In genomic region chr4:39514888-39515401, GRCh38 we compare ENCODE assay signal across 1 cellular context.
TF ChIP-seq lines count a peak whose summit lies in the region.

No MANE protein-coding gene starts in this region.

TF ChIP-seq in HepG2, 621 proteins besides CTCF, POLR2A, EP300 and RAD21 (continued from another document and continues in another):
- TF ChIP-seq MAZ (IDR thresholded peaks at IDR 0.05; ENCODE audit: borderline replicate concordance, low read depth, low read length), result no peak
- 0 out of 2 replicates have a peak, but pooled peaks have one; percentile 9 for TF ChIP-seq MAZ (CRISPR knock-in tag; IDR thresholded peaks at IDR 0.05; ENCODE audit: low read depth)
- no peak for TF ChIP-seq HOXA9 (CRISPR knock-in tag; IDR thresholded peaks at IDR 0.05; ENCODE audit: borderline replicate concordance)
- peak; percentile 68 for TF ChIP-seq GATAD1 (CRISPR knock-in tag; IDR thresholded peaks at IDR 0.05)
- TF ChIP-seq REPIN1 (CRISPR knock-in tag; IDR thresholded peaks at IDR 0.05; ENCODE audit: borderline replicate concordance, low read depth), result peak; percentile 89
- TF ChIP-seq ZNF224 (CRISPR knock-in tag; IDR thresholded peaks at IDR 0.05), result no peak
- 0 out of 2 replicates have a peak, but pooled peaks have one; percentile 15 for TF ChIP-seq ZNF24 (IDR thresholded peaks at IDR 0.05)
- TF ChIP-seq, protein P1, sequence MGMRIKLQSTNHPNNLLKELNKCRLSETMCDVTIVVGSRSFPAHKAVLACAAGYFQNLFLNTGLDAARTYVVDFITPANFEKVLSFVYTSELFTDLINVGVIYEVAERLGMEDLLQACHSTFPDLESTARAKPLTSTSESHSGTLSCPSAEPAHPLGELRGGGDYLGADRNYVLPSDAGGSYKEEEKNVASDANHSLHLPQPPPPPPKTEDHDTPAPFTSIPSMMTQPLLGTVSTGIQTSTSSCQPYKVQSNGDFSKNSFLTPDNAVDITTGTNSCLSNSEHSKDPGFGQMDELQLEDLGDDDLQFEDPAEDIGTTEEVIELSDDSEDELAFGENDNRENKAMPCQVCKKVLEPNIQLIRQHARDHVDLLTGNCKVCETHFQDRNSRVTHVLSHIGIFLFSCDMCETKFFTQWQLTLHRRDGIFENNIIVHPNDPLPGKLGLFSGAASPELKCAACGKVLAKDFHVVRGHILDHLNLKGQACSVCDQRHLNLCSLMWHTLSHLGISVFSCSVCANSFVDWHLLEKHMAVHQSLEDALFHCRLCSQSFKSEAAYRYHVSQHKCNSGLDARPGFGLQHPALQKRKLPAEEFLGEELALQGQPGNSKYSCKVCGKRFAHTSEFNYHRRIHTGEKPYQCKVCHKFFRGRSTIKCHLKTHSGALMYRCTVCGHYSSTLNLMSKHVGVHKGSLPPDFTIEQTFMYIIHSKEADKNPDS (CRISPR knock-in tag; IDR thresholded peaks at IDR 0.05), result peak; percentile 98
- 0 out of 2 replicates have a peak, but pooled peaks have one; percentile 33 for TF ChIP-seq ZFY (CRISPR knock-in tag; IDR thresholded peaks at IDR 0.05)
- peak; percentile 26; the same call in 1 of the 2 replicates for TF ChIP-seq KAT7 (CRISPR knock-in tag; IDR thresholded peaks at IDR 0.05; ENCODE audit: borderline replicate concordance)
- TF ChIP-seq, protein P2, sequence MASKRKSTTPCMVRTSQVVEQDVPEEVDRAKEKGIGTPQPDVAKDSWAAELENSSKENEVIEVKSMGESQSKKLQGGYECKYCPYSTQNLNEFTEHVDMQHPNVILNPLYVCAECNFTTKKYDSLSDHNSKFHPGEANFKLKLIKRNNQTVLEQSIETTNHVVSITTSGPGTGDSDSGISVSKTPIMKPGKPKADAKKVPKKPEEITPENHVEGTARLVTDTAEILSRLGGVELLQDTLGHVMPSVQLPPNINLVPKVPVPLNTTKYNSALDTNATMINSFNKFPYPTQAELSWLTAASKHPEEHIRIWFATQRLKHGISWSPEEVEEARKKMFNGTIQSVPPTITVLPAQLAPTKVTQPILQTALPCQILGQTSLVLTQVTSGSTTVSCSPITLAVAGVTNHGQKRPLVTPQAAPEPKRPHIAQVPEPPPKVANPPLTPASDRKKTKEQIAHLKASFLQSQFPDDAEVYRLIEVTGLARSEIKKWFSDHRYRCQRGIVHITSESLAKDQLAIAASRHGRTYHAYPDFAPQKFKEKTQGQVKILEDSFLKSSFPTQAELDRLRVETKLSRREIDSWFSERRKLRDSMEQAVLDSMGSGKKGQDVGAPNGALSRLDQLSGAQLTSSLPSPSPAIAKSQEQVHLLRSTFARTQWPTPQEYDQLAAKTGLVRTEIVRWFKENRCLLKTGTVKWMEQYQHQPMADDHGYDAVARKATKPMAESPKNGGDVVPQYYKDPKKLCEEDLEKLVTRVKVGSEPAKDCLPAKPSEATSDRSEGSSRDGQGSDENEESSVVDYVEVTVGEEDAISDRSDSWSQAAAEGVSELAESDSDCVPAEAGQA (IDR thresholded peaks at IDR 0.05; ENCODE audit: low read depth), result no peak
- TF ChIP-seq, protein P2 (CRISPR knock-in tag; IDR thresholded peaks at IDR 0.05; ENCODE audit: borderline replicate concordance), result 0 out of 2 replicates have a peak, but pooled peaks have one; percentile 60
- TF ChIP-seq, protein P3, sequence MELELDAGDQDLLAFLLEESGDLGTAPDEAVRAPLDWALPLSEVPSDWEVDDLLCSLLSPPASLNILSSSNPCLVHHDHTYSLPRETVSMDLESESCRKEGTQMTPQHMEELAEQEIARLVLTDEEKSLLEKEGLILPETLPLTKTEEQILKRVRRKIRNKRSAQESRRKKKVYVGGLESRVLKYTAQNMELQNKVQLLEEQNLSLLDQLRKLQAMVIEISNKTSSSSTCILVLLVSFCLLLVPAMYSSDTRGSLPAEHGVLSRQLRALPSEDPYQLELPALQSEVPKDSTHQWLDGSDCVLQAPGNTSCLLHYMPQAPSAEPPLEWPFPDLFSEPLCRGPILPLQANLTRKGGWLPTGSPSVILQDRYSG (CRISPR knock-in tag; IDR thresholded peaks at IDR 0.05), result 0 out of 2 replicates have a peak, but pooled peaks have one; percentile 52
- TF ChIP-seq CENPT (CRISPR knock-in tag; IDR thresholded peaks at IDR 0.05; ENCODE audit: low read depth), result no peak
- no peak for TF ChIP-seq ZKSCAN5 (CRISPR knock-in tag; IDR thresholded peaks at IDR 0.05)
- TF ChIP-seq, protein P4, sequence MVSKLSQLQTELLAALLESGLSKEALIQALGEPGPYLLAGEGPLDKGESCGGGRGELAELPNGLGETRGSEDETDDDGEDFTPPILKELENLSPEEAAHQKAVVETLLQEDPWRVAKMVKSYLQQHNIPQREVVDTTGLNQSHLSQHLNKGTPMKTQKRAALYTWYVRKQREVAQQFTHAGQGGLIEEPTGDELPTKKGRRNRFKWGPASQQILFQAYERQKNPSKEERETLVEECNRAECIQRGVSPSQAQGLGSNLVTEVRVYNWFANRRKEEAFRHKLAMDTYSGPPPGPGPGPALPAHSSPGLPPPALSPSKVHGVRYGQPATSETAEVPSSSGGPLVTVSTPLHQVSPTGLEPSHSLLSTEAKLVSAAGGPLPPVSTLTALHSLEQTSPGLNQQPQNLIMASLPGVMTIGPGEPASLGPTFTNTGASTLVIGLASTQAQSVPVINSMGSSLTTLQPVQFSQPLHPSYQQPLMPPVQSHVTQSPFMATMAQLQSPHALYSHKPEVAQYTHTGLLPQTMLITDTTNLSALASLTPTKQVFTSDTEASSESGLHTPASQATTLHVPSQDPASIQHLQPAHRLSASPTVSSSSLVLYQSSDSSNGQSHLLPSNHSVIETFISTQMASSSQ (IDR thresholded peaks at IDR 0.05; ENCODE audit: low read depth), result peak; percentile 99
- TF ChIP-seq, protein P4 (CRISPR knock-in tag; IDR thresholded peaks at IDR 0.05; ENCODE audit: borderline replicate concordance), result peak; percentile 99
- peak; percentile 60; the same call in 1 of the 2 replicates for TF ChIP-seq CBX5 (CRISPR knock-in tag; IDR thresholded peaks at IDR 0.05; ENCODE audit: borderline replicate concordance)
- peak; percentile 39; the same call in 1 of the 2 replicates for TF ChIP-seq TAF1 (CRISPR knock-in tag; IDR thresholded peaks at IDR 0.05)
- TF ChIP-seq ZNF773 (CRISPR knock-in tag; IDR thresholded peaks at IDR 0.05; ENCODE audit: borderline replicate concordance), result no peak
- peak; percentile 64; the same call in 1 of the 2 replicates for TF ChIP-seq TFAP4 (IDR thresholded peaks at IDR 0.05; ENCODE audit: borderline replicate concordance, low read depth)
- TF ChIP-seq, protein P5, sequence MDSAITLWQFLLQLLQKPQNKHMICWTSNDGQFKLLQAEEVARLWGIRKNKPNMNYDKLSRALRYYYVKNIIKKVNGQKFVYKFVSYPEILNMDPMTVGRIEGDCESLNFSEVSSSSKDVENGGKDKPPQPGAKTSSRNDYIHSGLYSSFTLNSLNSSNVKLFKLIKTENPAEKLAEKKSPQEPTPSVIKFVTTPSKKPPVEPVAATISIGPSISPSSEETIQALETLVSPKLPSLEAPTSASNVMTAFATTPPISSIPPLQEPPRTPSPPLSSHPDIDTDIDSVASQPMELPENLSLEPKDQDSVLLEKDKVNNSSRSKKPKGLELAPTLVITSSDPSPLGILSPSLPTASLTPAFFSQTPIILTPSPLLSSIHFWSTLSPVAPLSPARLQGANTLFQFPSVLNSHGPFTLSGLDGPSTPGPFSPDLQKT (CRISPR knock-in tag; IDR thresholded peaks at IDR 0.05; ENCODE audit: borderline replicate concordance), result no peak
- TF ChIP-seq ZNF891 (CRISPR knock-in tag; IDR thresholded peaks at IDR 0.05), result no peak
- TF ChIP-seq KLF11 (CRISPR knock-in tag; IDR thresholded peaks at IDR 0.05), result peak; percentile 84
- TF ChIP-seq SRF (IDR thresholded peaks at IDR 0.05; ENCODE audit: low read depth, low read length), result no peak
- peak; percentile 47; the same call in 1 of the 2 replicates for TF ChIP-seq ATF7-NPFF (CRISPR knock-in tag; IDR thresholded peaks at IDR 0.05; ENCODE audit: low read depth)
- 0 out of 2 replicates have a peak, but pooled peaks have one; percentile 30 for TF ChIP-seq ZSCAN25 (CRISPR knock-in tag; IDR thresholded peaks at IDR 0.05)
- peak; percentile 98 for TF ChIP-seq RXRA (CRISPR knock-in tag; IDR thresholded peaks at IDR 0.05)
- peak in 1 of 2 experiments; percentile 54; a peak in 1 of 4 replicates for TF ChIP-seq REST (IDR thresholded peaks at IDR 0.05; ENCODE audit: borderline replicate concordance in 1 of 2, low read depth in 1 of 2, low read length in 2 of 2)
- TF ChIP-seq TCF7 (IDR thresholded peaks at IDR 0.05; ENCODE audit: low read depth), result peak; percentile 60
- peak; percentile 89; the same call in 1 of the 2 replicates for TF ChIP-seq FOSL1 (CRISPR knock-in tag; IDR thresholded peaks at IDR 0.05; ENCODE audit: borderline replicate concordance)
- TF ChIP-seq ZNF556 (CRISPR knock-in tag; IDR thresholded peaks at IDR 0.05; ENCODE audit: borderline replicate concordance), result peak; percentile 64; the same call in 1 of the 2 replicates
- TF ChIP-seq DPF2 (CRISPR knock-in tag; IDR thresholded peaks at IDR 0.05; ENCODE audit: borderline replicate concordance, low read depth), result peak; percentile 90; the same call in 1 of the 2 replicates
- peak; percentile 95; the same call in 1 of the 2 replicates for TF ChIP-seq KLF12 (CRISPR knock-in tag; IDR thresholded peaks at IDR 0.05; ENCODE audit: borderline replicate concordance)
- TF ChIP-seq, protein P6, sequence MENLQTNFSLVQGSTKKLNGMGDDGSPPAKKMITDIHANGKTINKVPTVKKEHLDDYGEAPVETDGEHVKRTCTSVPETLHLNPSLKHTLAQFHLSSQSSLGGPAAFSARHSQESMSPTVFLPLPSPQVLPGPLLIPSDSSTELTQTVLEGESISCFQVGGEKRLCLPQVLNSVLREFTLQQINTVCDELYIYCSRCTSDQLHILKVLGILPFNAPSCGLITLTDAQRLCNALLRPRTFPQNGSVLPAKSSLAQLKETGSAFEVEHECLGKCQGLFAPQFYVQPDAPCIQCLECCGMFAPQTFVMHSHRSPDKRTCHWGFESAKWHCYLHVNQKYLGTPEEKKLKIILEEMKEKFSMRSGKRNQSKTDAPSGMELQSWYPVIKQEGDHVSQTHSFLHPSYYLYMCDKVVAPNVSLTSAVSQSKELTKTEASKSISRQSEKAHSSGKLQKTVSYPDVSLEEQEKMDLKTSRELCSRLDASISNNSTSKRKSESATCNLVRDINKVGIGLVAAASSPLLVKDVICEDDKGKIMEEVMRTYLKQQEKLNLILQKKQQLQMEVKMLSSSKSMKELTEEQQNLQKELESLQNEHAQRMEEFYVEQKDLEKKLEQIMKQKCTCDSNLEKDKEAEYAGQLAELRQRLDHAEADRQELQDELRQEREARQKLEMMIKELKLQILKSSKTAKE (CRISPR knock-in tag; IDR thresholded peaks at IDR 0.05; ENCODE audit: borderline replicate concordance), result peak; percentile 83; the same call in 1 of the 2 replicates
- peak; percentile 96 for TF ChIP-seq HMG20A (CRISPR knock-in tag; IDR thresholded peaks at IDR 0.05; ENCODE audit: borderline replicate concordance)
- TF ChIP-seq ZNF160 (CRISPR knock-in tag; IDR thresholded peaks at IDR 0.05), result 0 out of 2 replicates have a peak, but pooled peaks have one; percentile 42
